8 cellular contexts compared by ENCODE assay signal in genomic region chr14:69648480-69649414, GRCh38. TPM values are rescaled to one million over a fixed set of nuclear protein-coding genes. Genes with fewer than 3 reads are reported as not detected.
A peak's percentile ranks its signal among the peaks of the same experiment; 100 is the strongest.
DNase-seq lines count a peak whose midpoint lies in the region; ATAC-seq, FAIRE-seq and TF ChIP-seq lines count a peak whose summit lies in the region.

No MANE protein-coding gene starts in this region.

- H3K27ac Mint-ChIP-seq in activated CD4-positive, alpha-beta T cell treated with anti-CD3 and anti-CD28 coated beads, Interleukin-2, amount 10 ng/mL, durations not matched to agents 24 days and 14 days = peak overlapping the region; percentile 66

- no peaks in the 10 kb centered on the region for H3K27me3 ChIP-seq in adipocyte (replicated peaks; ENCODE audit: control insufficient read depth, insufficient read depth, low read length)
- H3K27me3 ChIP-seq in HepG2 (ENCODE audit: control insufficient read depth in 1 of 2, insufficient read depth in 2 of 2, low read length in 2 of 2) = no peaks in the 10 kb centered on the region
- no peaks in the 10 kb centered on the region for H3K27me3 ChIP-seq in vagina

- TF ChIP-seq RAD21 in HepG2 (CRISPR knock-in tag; IDR thresholded peaks at IDR 0.05) = no peak

- peaks cover 82% of the 10 kb centered on the region for H3K4me1 Mint-ChIP-seq in activated CD4-positive, alpha-beta T cell treated with anti-CD3 and anti-CD28 coated beads, Interleukin-2, amount 10 ng/mL, durations not matched to agents 24 days and 14 days

- no peaks in the 10 kb centered on the region for H3K27me3 Mint-ChIP-seq in activated CD4-positive, alpha-beta T cell treated with anti-CD3 and anti-CD28 coated beads, Interleukin-2, amount 10 ng/mL, durations not matched to agents 24 days and 14 days

- CTCF ChIA-PET in HepG2 (lab: Yijun Ruan, JAX; ENCODE audit: low intra/inter-chr PET ratio, low total read pairs) = no interaction called here

- H3K9me3 ChIP-seq in adipocyte (ENCODE audit: control insufficient read depth, low read length) = no peaks in the 10 kb centered on the region
- H3K9me3 ChIP-seq in HepG2 (ENCODE audit: low read length) = no peaks in the 10 kb centered on the region
- no peaks in the 10 kb centered on the region for H3K9me3 ChIP-seq in vagina

- in situ Hi-C loops in HepG2 (cut with HindIII; ENCODE audit: extremely low pct_ligation_motif_present, low pct_unique_long_range_greater_than_20kb) = no loop called here

- H3K27ac ChIP-seq in HepG2 (ENCODE audit: extremely low read length, insufficient read depth, low read length) (peak overlapping the region; percentile 71), vagina (peak overlapping the region; percentile 72)

- POLR2A ChIA-PET in HepG2 (lab: Yijun Ruan, JAX) = interaction anchor here (0.9 to 2.2 kb wide), 13 partner anchors 9 to 202 kb away, joined by 3 to 19 read pairs (median 5); partner anchors contain the start of genes SRSF5 and SUSD6

- no peak for TF ChIP-seq POLR2A in HepG2 (IDR thresholded peaks at IDR 0.05; ENCODE audit: insufficient read depth in 1 of 2, low read depth in 2 of 2, low read length in 2 of 2)
- no peak for TF ChIP-seq POLR2A in vagina (IDR thresholded peaks at IDR 0.05)

- DNase-seq in activated CD4-positive, alpha-beta T cell treated with anti-CD3 and anti-CD28 coated beads, Interleukin-2, amount 10 ng/mL, durations not matched to agents 24 days and 14 days = peak; percentile 66
- no peak for DNase-seq in activated CD4-positive, alpha-beta T cell treated with anti-CD3 and anti-CD28 coated beads, Interleukin-2, amount 50 U/mL, for 4 hours
- DNase-seq in HuH-7 (ENCODE audit: low spot score) (peak; percentile 33), adipocyte (ENCODE audit: low read depth) (peak; percentile 49), HepG2 (ENCODE audit: low spot score) (peak; percentile 83), vagina (ENCODE audit: extremely low spot score in 2 of 2) (no peak)
- no peak for DNase-seq in stimulated activated CD4-positive, alpha-beta T cell treated with anti-CD3 and anti-CD28 coated beads, Interleukin-4, amount 100 ng/mL, for 4 hours

- H3K36me3 ChIP-seq in adipocyte (ENCODE audit: control insufficient read depth, insufficient read depth, low read length, severe bottlenecking) (no peaks in the 10 kb centered on the region), HepG2 (replicated peaks in 1 of 2; ENCODE audit: control insufficient read depth in 1 of 2, insufficient read depth in 2 of 2, low read length in 2 of 2) (no peaks in the 10 kb centered on the region), vagina (no peaks in the 10 kb centered on the region)

- no peak overlapping the region for H3K4me3 ChIP-seq in adipocyte (ENCODE audit: low read length)
- H3K4me3 ChIP-seq in HepG2 (replicated peaks in 1 of 3; ENCODE audit: insufficient read depth in 1 of 3, low read depth in 2 of 3, low read length in 3 of 3) = peak overlapping the region; percentile 32 to 53 (median 34)
- H3K4me3 ChIP-seq in vagina = no peak overlapping the region

- H3K9ac ChIP-seq in adipocyte (ENCODE audit: low read length) (no peak overlapping the region), HepG2 (ENCODE audit: insufficient read depth, low read depth, low read length) (peak overlapping the region; percentile 51)

- peaks cover 41% of the 10 kb centered on the region for H3K4me1 ChIP-seq in adipocyte (ENCODE audit: control insufficient read depth, insufficient read depth, low read length)
- peaks cover 72% of the 10 kb centered on the region for H3K4me1 ChIP-seq in HepG2 (ENCODE audit: insufficient read depth, low read length)
- peaks cover 83% of the 10 kb centered on the region for H3K4me1 ChIP-seq in vagina

- WGBS in HepG2 (ENCODE audit: low lambda C conversion rate) = 3% methylated on average over 5 of the region's 5 CpGs

- TF ChIP-seq CTCF in HepG2 (CRISPR knock-in tag; IDR thresholded peaks at IDR 0.05) = no peak
- no peak for TF ChIP-seq CTCF in vagina (IDR thresholded peaks at IDR 0.05)

- peak overlapping the region; percentile 66 for H3K4me2 ChIP-seq in HepG2 (ENCODE audit: low read depth, low read length)

- TSS peak; percentile 53 for BruUV-seq in HepG2 (replicated peaks; lab: Mats Ljungman, UMichigan)

- peak overlapping the region; percentile 17 for H3K4me3 Mint-ChIP-seq in activated CD4-positive, alpha-beta T cell treated with anti-CD3 and anti-CD28 coated beads, Interleukin-2, amount 10 ng/mL, durations not matched to agents 24 days and 14 days

- intact Hi-C loops in activated CD4-positive, alpha-beta T cell treated with anti-CD3 and anti-CD28 coated beads, Interleukin-2, amount 10 ng/mL, durations not matched to agents 24 days and 14 days (cut with micrococcal nuclease) = no loop called here
- intact Hi-C loops in HepG2 (cut with micrococcal nuclease; ENCODE audit: unreplicated experiment) (loop anchor here (5.0 kb wide), 1 partner anchor 74 kb away; no protein-coding TSS in a partner anchor), vagina (cut with DNase I) (no loop called here)

- ATAC-seq in HepG2 (peak; percentile 92), GM21367 (IDR thresholded peaks at IDR 0.05; ENCODE audit: unreplicated experiment) (no peak)

- no peaks in the 10 kb centered on the region for H3K9me3 Mint-ChIP-seq in activated CD4-positive, alpha-beta T cell treated with anti-CD3 and anti-CD28 coated beads, Interleukin-2, amount 10 ng/mL, durations not matched to agents 24 days and 14 days

- FAIRE-seq in HepG2 (lab: Jason Lieb, UNC) = peak; percentile 78

- peaks cover 32% of the 10 kb centered on the region for H3K79me2 ChIP-seq in HepG2 (ENCODE audit: insufficient read depth, low read length)

- TF ChIP-seq EP300 in HepG2 (IDR thresholded peaks at IDR 0.05; ENCODE audit: low read depth in 2 of 2, low read length in 2 of 2) = no peak; a peak in 1 of 4 replicates
- no peak for TF ChIP-seq EP300 in HepG2 (CRISPR knock-in tag; IDR thresholded peaks at IDR 0.05; ENCODE audit: borderline replicate concordance)

- peaks cover 25% of the 10 kb centered on the region for H3K36me3 Mint-ChIP-seq in activated CD4-positive, alpha-beta T cell treated with anti-CD3 and anti-CD28 coated beads, Interleukin-2, amount 10 ng/mL, durations not matched to agents 24 days and 14 days (ENCODE audit: low read depth)

- no peak overlapping the region for H2AFZ ChIP-seq in HepG2 (ENCODE audit: low read length)

- no peaks in the 10 kb centered on the region for H4K20me1 ChIP-seq in HepG2 (ENCODE audit: insufficient read depth, low read length)

TF ChIP-seq in HepG2, 621 proteins besides CTCF, POLR2A, EP300 and RAD21 (continues in another document):
- TF ChIP-seq LCORL (IDR thresholded peaks at IDR 0.05) = no peak; the same call in 1 of the 2 replicates
- peak; percentile 53; the same call in 1 of the 2 replicates for TF ChIP-seq LCORL (CRISPR knock-in tag; IDR thresholded peaks at IDR 0.05)
- no peak for TF ChIP-seq TEAD3 (CRISPR knock-in tag; optimal IDR thresholded peaks at IDR 0.05; ENCODE audit: borderline replicate concordance)
- peak; percentile 74 for TF ChIP-seq ASH2L (IDR thresholded peaks at IDR 0.05; ENCODE audit: insufficient read length, low read depth, low read length)
- no peak for TF ChIP-seq SETDB1 (CRISPR knock-in tag; IDR thresholded peaks at IDR 0.05; ENCODE audit: borderline replicate concordance)
- peak; percentile 63 for TF ChIP-seq RARA (CRISPR knock-in tag; IDR thresholded peaks at IDR 0.05)
- TF ChIP-seq, protein P1, sequence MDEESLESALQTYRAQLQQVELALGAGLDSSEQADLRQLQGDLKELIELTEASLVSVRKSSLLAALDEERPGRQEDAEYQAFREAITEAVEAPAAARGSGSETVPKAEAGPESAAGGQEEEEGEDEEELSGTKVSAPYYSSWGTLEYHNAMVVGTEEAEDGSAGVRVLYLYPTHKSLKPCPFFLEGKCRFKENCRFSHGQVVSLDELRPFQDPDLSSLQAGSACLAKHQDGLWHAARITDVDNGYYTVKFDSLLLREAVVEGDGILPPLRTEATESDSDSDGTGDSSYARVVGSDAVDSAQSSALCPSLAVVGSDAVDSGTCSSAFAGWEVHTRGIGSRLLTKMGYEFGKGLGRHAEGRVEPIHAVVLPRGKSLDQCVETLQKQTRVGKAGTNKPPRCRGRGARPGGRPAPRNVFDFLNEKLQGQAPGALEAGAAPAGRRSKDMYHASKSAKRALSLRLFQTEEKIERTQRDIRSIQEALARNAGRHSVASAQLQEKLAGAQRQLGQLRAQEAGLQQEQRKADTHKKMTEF (CRISPR knock-in tag; IDR thresholded peaks at IDR 0.05) = 0 out of 2 replicates have a peak, but pooled peaks have one; percentile 14
- TF ChIP-seq ZFAT (CRISPR knock-in tag; conservative IDR thresholded peaks at IDR 0.05) = no peak

RNA-seq across cellular contexts. Expression of gene SUSD6, which starts 37.4 kb away (rescaled TPM):
- 73.4 and 78.9 TPM in 2 replicates for total RNA-seq in activated CD4-positive, alpha-beta T cell treated with anti-CD3 and anti-CD28 coated beads, Interleukin-2, amount 10 ng/mL, durations not matched to agents 24 days and 14 days
- total RNA-seq in HepG2 (2016; rRNA removed; fragmentation: Illumina TruSeq; extraction: Trizol) (4.8 and 7.2 TPM in 2 replicates), vagina (36.6 TPM)
- 0.53 and 0.71 TPM in 2 replicates for total RNA-seq in HepG2 (2016; cell fraction: cytosol; rRNA removed; fragmentation: Illumina TruSeq; extraction: Trizol; ENCODE audit: low read depth)
- total RNA-seq in HepG2 (2016; cell fraction: insoluble cytoplasmic fraction; rRNA removed; fragmentation: Illumina TruSeq; extraction: Trizol) = 3.7 and 7.0 TPM in 2 replicates
- 2.4 and 2.6 TPM in 2 replicates for total RNA-seq in HepG2 (2016; cell fraction: membrane; rRNA removed; fragmentation: Illumina TruSeq; extraction: Trizol)
- 11.6 and 12.8 TPM in 2 replicates for total RNA-seq in HepG2 (2016; cell fraction: nucleus; rRNA removed; fragmentation: Illumina TruSeq; extraction: Trizol)
- 7.4 and 9.4 TPM in 2 replicates for polyA plus RNA-seq in HepG2 (2011; rRNA removed)
- polyA plus RNA-seq in HepG2 (2011; cell fraction: cytosol; rRNA removed) = 3.9 and 4.6 TPM in 2 replicates
- polyA plus RNA-seq in HepG2 (2011; cell fraction: nucleus; rRNA removed) = 17.5 and 19.4 TPM in 2 replicates
- 5.8 and 6.9 TPM in 2 replicates for polyA plus RNA-seq in HepG2 (2012)
- 0.43 and 0.46 TPM in 2 replicates for polyA plus RNA-seq in HepG2 (2016; cell fraction: cytosol; fragmentation: Illumina TruSeq; extraction: Trizol; ENCODE audit: low read depth)
- 3.1 and 3.3 TPM in 2 replicates for polyA plus RNA-seq in HepG2 (2016; cell fraction: insoluble cytoplasmic fraction; fragmentation: Illumina TruSeq; extraction: Trizol; ENCODE audit: low read depth)
- 0.96 and 1.2 TPM in 2 replicates for polyA plus RNA-seq in HepG2 (2016; cell fraction: membrane; fragmentation: Illumina TruSeq; extraction: Trizol; ENCODE audit: low read depth)
- polyA plus RNA-seq in HepG2 (2016; cell fraction: nucleus; fragmentation: Illumina TruSeq; extraction: Trizol; ENCODE audit: insufficient read depth, low read depth) = 14.7 and 15.5 TPM in 2 replicates
- 7.6 and 16.1 TPM in 2 replicates for polyA minus RNA-seq in HepG2 (2011; rRNA and poly(A)+ RNA removed; ENCODE audit: low replicate concordance)
- 5.3 and 6.9 TPM in 2 replicates for polyA minus RNA-seq in HepG2 (2011; cell fraction: cytosol; rRNA and poly(A)+ RNA removed)
- 12.5 and 13.1 TPM in 2 replicates for polyA minus RNA-seq in HepG2 (2011; cell fraction: nucleus; rRNA and poly(A)+ RNA removed)

Comparison
In these comparisons a context has a peak if more than half of its experiments do, and no peak if none do; other contexts are left out.
1. DNase-seq: peak in activated CD4-positive, alpha-beta T cell treated with anti-CD3 and anti-CD28 coated beads, Interleukin-2, amount 10 ng/mL, durations not matched to agents 24 days and 14 days (single experiment), HuH-7 (single experiment), adipocyte (single experiment) and HepG2 (single experiment); none in activated CD4-positive, alpha-beta T cell treated with anti-CD3 and anti-CD28 coated beads, Interleukin-2, amount 50 U/mL, for 4 hours (0 of 2), vagina (0 of 2) and stimulated activated CD4-positive, alpha-beta T cell treated with anti-CD3 and anti-CD28 coated beads, Interleukin-4, amount 100 ng/mL, for 4 hours (0 of 2).
2. H3K4me3 ChIP-seq: peak in HepG2 (3 of 3); none in adipocyte (single experiment) and vagina (0 of 2).